ENCODE assay signal across 1 cellular context in genomic region chr14:64504310-64504896, GRCh38.
A peak's percentile ranks its signal among the peaks of the same experiment; 100 is the strongest.
TF ChIP-seq lines count a peak whose summit lies in the region.

Gene ZBTB1 (plus strand): TSS chr14:64504770. CDS start chr14:64521505, 16,735 bp downstream.

TF ChIP-seq in HCT116, 20 proteins besides CTCF, POLR2A, EP300 and RAD21 (continued from another document):
- peak; percentile 68 for TF ChIP-seq TCF7L2 (IDR thresholded peaks at IDR 0.05; ENCODE audit: borderline replicate concordance, extremely low read depth, insufficient read depth, insufficient read length)
- TF ChIP-seq JUND (IDR thresholded peaks at IDR 0.05) = no peak
